In the genomic region with DNA sequence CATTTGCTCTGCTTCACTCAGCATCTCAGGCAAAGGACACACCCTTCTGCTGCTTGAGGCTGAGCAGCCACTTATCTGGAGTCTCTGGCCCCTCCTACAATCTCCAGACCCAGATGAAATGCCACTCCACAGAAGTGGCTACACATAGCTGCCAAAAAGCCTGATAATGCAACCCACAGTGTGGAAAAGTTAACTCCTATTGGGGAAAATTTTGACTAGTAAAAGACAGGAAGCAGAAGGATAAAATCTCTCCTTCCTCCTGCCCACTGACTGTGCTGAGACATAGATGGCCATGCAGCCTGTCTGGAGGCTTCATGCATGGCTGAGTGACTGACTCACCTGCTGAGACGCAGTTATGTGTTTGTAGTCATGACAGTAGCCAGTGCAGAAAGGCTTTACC, we compare ENCODE assay signal across 8 cellular contexts.
DNase-seq lines count a peak whose midpoint lies in the region; ATAC-seq and TF ChIP-seq lines count a peak whose summit lies in the region.

No MANE protein-coding gene starts in this region.

- TF ChIP-seq POLR2A in gastrocnemius medialis (IDR thresholded peaks at IDR 0.05) = no peak

- no peak overlapping the region for H2BK120ac ChIP-seq in trophoblast cell (ENCODE audit: insufficient read depth, low read length, poor library complexity)

- in situ Hi-C loops in gastrocnemius medialis (cut with MboI; ENCODE audit: low sequenced_read_pairs in 4 of 4) = no loop called here

- no peak overlapping the region for H2BK5ac ChIP-seq in trophoblast cell (ENCODE audit: low read depth, low read length, poor library complexity)

- H3K27me3 ChIP-seq in trophoblast cell (ENCODE audit: insufficient read depth, low read length) (no peaks in the 10 kb centered on the region), gastrocnemius medialis (no peaks in the 10 kb centered on the region)

- H3K4me3 ChIP-seq in choroid plexus epithelial cell (ENCODE audit: low read depth, low read length) = no peak overlapping the region
- no peak overlapping the region for H3K4me3 ChIP-seq in trophoblast cell (ENCODE audit: low read depth, low read length)
- H3K4me3 ChIP-seq in gastrocnemius medialis = no peak overlapping the region

- H3K36me3 ChIP-seq in trophoblast cell (ENCODE audit: control insufficient read depth in 1 of 2, insufficient read depth in 2 of 2, low read length in 2 of 2) = no peaks in the 10 kb centered on the region
- H3K36me3 ChIP-seq in gastrocnemius medialis = no peaks in the 10 kb centered on the region

- TF ChIP-seq CTCF in choroid plexus epithelial cell (conservative IDR thresholded peaks at IDR 0.05; ENCODE audit: low read depth, low read length) = no peak
- no peak for TF ChIP-seq CTCF in gastrocnemius medialis (IDR thresholded peaks at IDR 0.05 in 4 of 5, conservative IDR thresholded peaks at IDR 0.05 in 1 of 5)

- H2BK12ac ChIP-seq in trophoblast cell (ENCODE audit: low read length) = no peak overlapping the region

- H3K18ac ChIP-seq in trophoblast cell (ENCODE audit: low read length) = no peak overlapping the region

- H3K4me1 ChIP-seq in trophoblast cell (ENCODE audit: control insufficient read depth in 1 of 2, insufficient read depth in 2 of 2, low read length in 2 of 2) (peaks cover 0 to 4% of the 10 kb centered on the region in 2 experiments), gastrocnemius medialis (peaks cover 0 to 7% of the 10 kb centered on the region in 2 donors)

- no peaks in the 10 kb centered on the region for H3K79me2 ChIP-seq in trophoblast cell (ENCODE audit: control insufficient read depth, insufficient read depth, low read length, poor library complexity)

- no peak overlapping the region for H4K12ac ChIP-seq in trophoblast cell (ENCODE audit: low read depth, low read length)

- WGBS in trophoblast cell (ENCODE audit: extremely low coverage, insufficient coverage, insufficient read length) = no CpG with 5 or more reads among the region's 1 CpG

- H4K8ac ChIP-seq in trophoblast cell (ENCODE audit: low read depth, low read length) = no peak overlapping the region

- peak overlapping the region; percentile 50 for H3K27ac ChIP-seq in trophoblast cell (ENCODE audit: low read depth, low read length)
- no peak overlapping the region for H3K27ac ChIP-seq in gastrocnemius medialis

- no peak overlapping the region for H3K4me2 ChIP-seq in trophoblast cell (ENCODE audit: low read length)

- H3K9me3 ChIP-seq in trophoblast cell (ENCODE audit: insufficient read depth, low read depth, low read length) (no peaks in the 10 kb centered on the region), gastrocnemius medialis (no peaks in the 10 kb centered on the region)

- peak; percentile 59 for DNase-seq in NCI-H1105 treated with DMSO at 0.1 percent for 48 hours (lab: John Stamatoyannopoulos, UW)
- no peak for DNase-seq in NCI-H1105 (lab: John Stamatoyannopoulos, UW)
- peak; percentile 39 for DNase-seq in NCI-H2107 treated with DMSO at 0.1 percent for 48 hours (lab: John Stamatoyannopoulos, UW; ENCODE audit: unreplicated experiment)
- peak; percentile 43 for DNase-seq in choroid plexus epithelial cell (ENCODE audit: low read depth)
- DNase-seq in trophoblast cell = peak; percentile 74 to 81
- DNase-seq in gastrocnemius medialis = no peak

- H3K14ac ChIP-seq in trophoblast cell (ENCODE audit: low read length) = no peak overlapping the region

- H2AFZ ChIP-seq in trophoblast cell (ENCODE audit: insufficient read depth, low read length, poor library complexity) = no peak overlapping the region

- no peak overlapping the region for H3K23ac ChIP-seq in trophoblast cell (ENCODE audit: low read length)

- H4K91ac ChIP-seq in trophoblast cell (ENCODE audit: low read depth, low read length) = no peak overlapping the region

- no peak overlapping the region for H3K9ac ChIP-seq in trophoblast cell (ENCODE audit: low read length)

- H3K79me1 ChIP-seq in trophoblast cell (ENCODE audit: low read length) = peaks cover 14% of the 10 kb centered on the region

- ATAC-seq in GM18502 (IDR thresholded peaks at IDR 0.05; ENCODE audit: poor library complexity, unreplicated experiment) (no peak), HG03565 (IDR thresholded peaks at IDR 0.05; ENCODE audit: unreplicated experiment) (no peak), gastrocnemius medialis (no peak)

- no peak overlapping the region for H2AK5ac ChIP-seq in trophoblast cell (ENCODE audit: low read length)

- H3K4ac ChIP-seq in trophoblast cell (ENCODE audit: low read depth, low read length) = no peak overlapping the region

- intact Hi-C loops in gastrocnemius medialis (cut with DNase I; ENCODE audit: low total_unique reads) = no loop called here

Comparison
In these comparisons a context has a peak if more than half of its experiments do, and no peak if none do; other contexts are left out.
1. DNase-seq: peak in NCI-H1105 treated with DMSO at 0.1 percent for 48 hours (single experiment), NCI-H2107 treated with DMSO at 0.1 percent for 48 hours (single experiment), choroid plexus epithelial cell (single experiment) and trophoblast cell (2 of 2); none in NCI-H1105 (single experiment) and gastrocnemius medialis (0 of 2).